Comparison of ENCODE assay signal across 15 cellular contexts in genomic region chr11:79418241-79418640, GRCh38. TPM values are rescaled to one million over a fixed set of nuclear protein-coding genes. Genes with fewer than 3 reads are reported as not detected.
DNase-seq lines count a peak whose midpoint lies in the region; FAIRE-seq and TF ChIP-seq lines count a peak whose summit lies in the region.
"Had no signal": no experiment of that assay in that cellular context is flagged by ENCODE, and none has a peak within 500 bp of the region (broad histone marks: within the 10 kb centered on the region; RNA-seq: fewer than 3 reads in every experiment).

No MANE protein-coding gene starts in this region.

- BruUV-seq in PC-9 (replicated peaks; lab: Mats Ljungman, UMichigan): no TSS peak

- no peak overlapping the region for H3K4me3 Mint-ChIP-seq in HFFc6
- H3K4me3 Mint-ChIP-seq in endodermal cell: no peak overlapping the region
- H3K4me3 Mint-ChIP-seq in activated CD4-positive, alpha-beta T cell treated with anti-CD3 and anti-CD28 coated beads, Interleukin-2, amount 10 ng/mL, durations not matched to agents 24 days and 14 days: no peak overlapping the region
- H3K4me3 Mint-ChIP-seq: CD4-positive, CD25-positive, alpha-beta regulatory T cell had no signal

- DNase-seq in HFFc6: no peak
- DNase-seq in PC-9: no peak
- no peak for DNase-seq in endodermal cell
- no peak for DNase-seq in keratinocyte (ENCODE audit: low read depth, low spot score)
- no peak for DNase-seq in activated CD4-positive, alpha-beta T cell treated with anti-CD3 and anti-CD28 coated beads, Interleukin-2, amount 10 ng/mL, durations not matched to agents 24 days and 14 days
- DNase-seq in nucleus accumbens (lab: John Stamatoyannopoulos, UW): no peak
- DNase-seq in tibial artery: no peak
- DNase-seq in H54 (ENCODE audit: insufficient read length, low spot score): no peak
- DNase-seq: ACHN; CD4-positive, CD25-positive, alpha-beta regulatory T cell; DMS79 had no signal

- no peaks in the 10 kb centered on the region for H3K9me2 ChIP-seq in PC-9 (ENCODE audit: insufficient read depth)

- H3K79me2 ChIP-seq in PC-9 (ENCODE audit: low read depth): no peaks in the 10 kb centered on the region
- H3K79me2 ChIP-seq in keratinocyte (ENCODE audit: control insufficient read depth, insufficient read depth, low read length): peaks cover 46% of the 10 kb centered on the region

- H3K27ac Mint-ChIP-seq in HFFc6 (peak overlapping the region; percentile 83; the same call in 1 of the 2 replicates), endodermal cell (peak overlapping the region; percentile 18)
- no peak overlapping the region for H3K27ac Mint-ChIP-seq in activated CD4-positive, alpha-beta T cell treated with anti-CD3 and anti-CD28 coated beads, Interleukin-2, amount 10 ng/mL, durations not matched to agents 24 days and 14 days
- H3K27ac Mint-ChIP-seq: CD4-positive, CD25-positive, alpha-beta regulatory T cell had no signal

- H3K4me3 ChIP-seq in PC-9 (no peak overlapping the region), endodermal cell (ENCODE audit: low read length) (no peak overlapping the region), keratinocyte (ENCODE audit: control insufficient read depth in 2 of 3, extremely low read depth in 1 of 3, insufficient read depth in 2 of 3, low read depth in 1 of 3, low read length in 3 of 3) (no peak overlapping the region), tibial artery (no peak overlapping the region)
- H3K4me3 ChIP-seq: BLaER1 treated with 17β-estradiol and CSF1 and Interleukin-3, amounts not matched to agents 10 nM and 100 nM; GM12878 had no signal

- no peaks in the 10 kb centered on the region for H3K27me3 ChIP-seq in PC-9 (ENCODE audit: insufficient read depth, low read depth)
- no peaks in the 10 kb centered on the region for H3K27me3 ChIP-seq in endodermal cell (ENCODE audit: control insufficient read depth, insufficient read depth, low read length, poor library complexity, severe bottlenecking)
- no peaks in the 10 kb centered on the region for H3K27me3 ChIP-seq in keratinocyte (ENCODE audit: control insufficient read depth, extremely low read depth, insufficient read depth, low read length)
- H3K27me3 ChIP-seq in tibial artery: no peaks in the 10 kb centered on the region

- H2AFZ ChIP-seq in PC-9 (no peak overlapping the region), keratinocyte (ENCODE audit: control insufficient read depth, low read length) (no peak overlapping the region)

- H3K9me3 ChIP-seq in PC-9 (ENCODE audit: insufficient read depth, low read depth) (no peaks in the 10 kb centered on the region), endodermal cell (ENCODE audit: control insufficient read depth, low read length) (peaks cover 15% of the 10 kb centered on the region), keratinocyte (ENCODE audit: control insufficient read depth, low read depth, low read length) (no peaks in the 10 kb centered on the region), tibial artery (no peaks in the 10 kb centered on the region)

- H3K9ac ChIP-seq in endodermal cell (ENCODE audit: extremely low read depth, low read length, poor library complexity, severe bottlenecking) (no peak overlapping the region), keratinocyte (ENCODE audit: control insufficient read depth, extremely low read depth, insufficient read depth, low read length) (peak overlapping the region; percentile 42)
- H3K9ac ChIP-seq: BLaER1 treated with 17β-estradiol and CSF1 and Interleukin-3, amounts not matched to agents 10 nM and 100 nM had no signal

- peaks cover 17% of the 10 kb centered on the region for H3K36me3 Mint-ChIP-seq in HFFc6 (ENCODE audit: low read depth)
- peaks cover 30% of the 10 kb centered on the region for H3K36me3 Mint-ChIP-seq in endodermal cell (ENCODE audit: low read depth)
- no peaks in the 10 kb centered on the region for H3K36me3 Mint-ChIP-seq in activated CD4-positive, alpha-beta T cell treated with anti-CD3 and anti-CD28 coated beads, Interleukin-2, amount 10 ng/mL, durations not matched to agents 24 days and 14 days (ENCODE audit: low read depth)
- H3K36me3 Mint-ChIP-seq: CD4-positive, CD25-positive, alpha-beta regulatory T cell had no signal

- WGBS in endodermal cell (ENCODE audit: insufficient coverage in 1 of 2, insufficient read length in 1 of 2), 2 experiments: 40 to 91% methylated on average over 1 of the region's 1 CpG

- intact Hi-C loops in PC-9 (cut with micrococcal nuclease; ENCODE audit: unreplicated experiment) (no loop called here), tibial artery (cut with DNase I; ENCODE audit: low total_unique reads) (no loop called here)
- intact Hi-C loops in activated CD4-positive, alpha-beta T cell treated with anti-CD3 and anti-CD28 coated beads, Interleukin-2, amount 10 ng/mL, durations not matched to agents 24 days and 14 days (cut with micrococcal nuclease): no loop called here

- H3K27ac ChIP-seq in PC-9: peak overlapping the region; percentile 71
- no peak overlapping the region for H3K27ac ChIP-seq in endodermal cell (ENCODE audit: low read depth, low read length)
- peak overlapping the region; percentile 94 for H3K27ac ChIP-seq in keratinocyte (ENCODE audit: control insufficient read depth, insufficient read depth, low read length)
- H3K27ac ChIP-seq in tibial artery: no peak overlapping the region
- H3K27ac ChIP-seq: BLaER1 treated with 17β-estradiol and CSF1 and Interleukin-3, amounts not matched to agents 10 nM and 100 nM; HL-60 had no signal

- H4K20me1 ChIP-seq in PC-9 (ENCODE audit: insufficient read depth) (no peaks in the 10 kb centered on the region), keratinocyte (ENCODE audit: control insufficient read depth, extremely low read depth, insufficient read depth, low read length) (no peaks in the 10 kb centered on the region)

- no peaks in the 10 kb centered on the region for H3K9me3 Mint-ChIP-seq in HFFc6
- H3K9me3 Mint-ChIP-seq in endodermal cell: peaks cover 12% of the 10 kb centered on the region
- no peaks in the 10 kb centered on the region for H3K9me3 Mint-ChIP-seq in activated CD4-positive, alpha-beta T cell treated with anti-CD3 and anti-CD28 coated beads, Interleukin-2, amount 10 ng/mL, durations not matched to agents 24 days and 14 days

- dilution Hi-C loops in keratinocyte (cut with MboI; ENCODE audit: extremely low pct_ligation_motif_present, low sequenced_read_pairs): no loop called here

- POLR2A ChIA-PET in PC-9 (lab: Charles Lee; ENCODE audit: unreplicated experiment): no interaction called here

- peak; percentile 85 for FAIRE-seq in keratinocyte (lab: Jason Lieb, UNC)
- no peak for FAIRE-seq in H54 (lab: Jason Lieb, UNC)
- FAIRE-seq: GM12878, GM18507 had no signal

- H3K36me3 ChIP-seq in PC-9 (ENCODE audit: low read depth) (no peaks in the 10 kb centered on the region), endodermal cell (ENCODE audit: control insufficient read depth, insufficient read depth, low read length) (peaks cover 22% of the 10 kb centered on the region), keratinocyte (ENCODE audit: control insufficient read depth in 2 of 2, extremely low read depth in 1 of 2, insufficient read depth in 2 of 2, low read length in 2 of 2) (no peaks in the 10 kb centered on the region), tibial artery (no peaks in the 10 kb centered on the region)

- H3K4me1 ChIP-seq in PC-9 (replicated peaks; ENCODE audit: insufficient read depth) (peaks cover 39% of the 10 kb centered on the region), endodermal cell (ENCODE audit: control insufficient read depth, insufficient read depth, low read length) (peaks cover 8% of the 10 kb centered on the region), keratinocyte (ENCODE audit: control insufficient read depth, extremely low read depth, insufficient read depth, low read length) (peaks cover 76% of the 10 kb centered on the region), tibial artery (peaks cover 0 to 34% (median 23%) of the 10 kb centered on the region in 4 donors)

- H3K27me3 Mint-ChIP-seq in HFFc6 (ENCODE audit: insufficient read depth) (no peaks in the 10 kb centered on the region), endodermal cell (ENCODE audit: insufficient read depth) (no peaks in the 10 kb centered on the region)
- no peaks in the 10 kb centered on the region for H3K27me3 Mint-ChIP-seq in activated CD4-positive, alpha-beta T cell treated with anti-CD3 and anti-CD28 coated beads, Interleukin-2, amount 10 ng/mL, durations not matched to agents 24 days and 14 days
- H3K27me3 Mint-ChIP-seq: CD4-positive, CD25-positive, alpha-beta regulatory T cell had no signal

- H3K9me1 ChIP-seq in keratinocyte (ENCODE audit: control insufficient read depth, extremely low read depth, insufficient read depth, low read length): no peaks in the 10 kb centered on the region

- no peak for TF ChIP-seq POLR2A in H54 (IDR thresholded peaks at IDR 0.05; ENCODE audit: low read depth, low read length)

- H3K4me1 Mint-ChIP-seq in HFFc6 (ENCODE audit: low read depth) (peaks cover 94% of the 10 kb centered on the region), endodermal cell (peaks cover 57% of the 10 kb centered on the region)
- no peaks in the 10 kb centered on the region for H3K4me1 Mint-ChIP-seq in activated CD4-positive, alpha-beta T cell treated with anti-CD3 and anti-CD28 coated beads, Interleukin-2, amount 10 ng/mL, durations not matched to agents 24 days and 14 days
- H3K4me1 Mint-ChIP-seq: CD4-positive, CD25-positive, alpha-beta regulatory T cell had no signal

- TF ChIP-seq CTCF in HFFc6 (IDR thresholded peaks at IDR 0.05) (no peak), PC-9 (conservative IDR thresholded peaks at IDR 0.05) (no peak), endodermal cell (conservative IDR thresholded peaks at IDR 0.05) (no peak), keratinocyte (optimal IDR thresholded peaks at IDR 0.05 in 1 of 3, IDR thresholded peaks at IDR 0.05 in 1 of 3, conservative IDR thresholded peaks at IDR 0.05 in 1 of 3; ENCODE audit: extremely low read depth in 1 of 3, insufficient read depth in 2 of 3, low read length in 3 of 3) (no peak), tibial artery (IDR thresholded peaks at IDR 0.05) (no peak)

- CTCF ChIA-PET in PC-9 (lab: Charles Lee): no interaction called here

- H3F3A ChIP-seq in PC-9 (ENCODE audit: insufficient read depth, low read depth): peaks cover 5% of the 10 kb centered on the region; the same call in 1 of the 2 replicates

- H3K4me2 ChIP-seq in PC-9 (0 out of 2 replicates have a peak overlapping the region, but pooled peaks have one; percentile 30), keratinocyte (ENCODE audit: control insufficient read depth, extremely low read depth, insufficient read depth, low read depth, low read length) (peak overlapping the region; percentile 52)
- H3K4me2 ChIP-seq: BLaER1 treated with 17β-estradiol and CSF1 and Interleukin-3, amounts not matched to agents 10 nM and 100 nM had no signal

RNA-seq across cellular contexts. Expression of gene TENM4, which starts 22.6 kb away (rescaled TPM):
- 10 to 100 TPM; 20.9 to 45.5 (median 26.5) TPM for total RNA-seq in HFFc6 (2021; fragmentation: NEBNext Ultra II Directional; extraction: Animal tissue kit (Norgen Biotek cat#: 25700))
- total RNA-seq in PC-9 (2021) (0.25 TPM in 1 of 2 replicates, not detected in the other), endodermal cell (100 to 1,000 TPM in 1 of 2 donors, 10 to 100 TPM in 1; 68.2 to 130 TPM)
- 23.1 TPM for polyA plus RNA-seq in endodermal cell (2013, experiment 1 of 2)
- polyA plus RNA-seq in endodermal cell (2013, experiment 2 of 2): 21.2 TPM
- 3.5 to 11.3 TPM (median 5.4 TPM) in 3 replicates for polyA plus RNA-seq in keratinocyte
- polyA plus RNA-seq in keratinocyte (2011; ENCODE audit: low read depth): 5.2 TPM
- polyA plus RNA-seq in keratinocyte (2011; cell fraction: cytosol; rRNA removed): 1.9 and 3.5 TPM in 2 replicates
- polyA plus RNA-seq in keratinocyte (2011; cell fraction: nucleus; rRNA removed): 25.7 and 30.6 TPM in 2 replicates
- 3.7 and 13.5 TPM in 2 replicates for polyA plus RNA-seq in keratinocyte (2012; ENCODE audit: low replicate concordance)
- 20.5 to 79.6 TPM (median 25.8 TPM) in 3 replicates for polyA minus RNA-seq in keratinocyte
- polyA minus RNA-seq in keratinocyte (2011; cell fraction: cytosol; rRNA and poly(A)+ RNA removed): 15.0 TPM
- 104 and 127 TPM in 2 replicates for polyA minus RNA-seq in keratinocyte (2011; cell fraction: nucleus; rRNA and poly(A)+ RNA removed)
- total RNA-seq in activated CD4-positive, alpha-beta T cell treated with anti-CD3 and anti-CD28 coated beads, Interleukin-2, amount 10 ng/mL, durations not matched to agents 24 days and 14 days: not detected in 2 replicates
- total RNA-seq: CD4-positive, CD25-positive, alpha-beta regulatory T cell had no signal

Comparison
In these comparisons a context has a peak if more than half of its experiments do, and no peak if none do; other contexts are left out.
1. H3K27ac ChIP-seq: peak in PC-9 (single experiment) and keratinocyte (single experiment); none in endodermal cell (single experiment) and tibial artery (0 of 2).
2. RNA of gene TENM4, which starts 22.6 kb away (total RNA-seq): 68.2 to 130 TPM in endodermal cell and 20.9 to 45.5 TPM in HFFc6; not detected in activated CD4-positive, alpha-beta T cell treated with anti-CD3 and anti-CD28 coated beads, Interleukin-2, amount 10 ng/mL, durations not matched to agents 24 days and 14 days and 0.25 TPM in PC-9; every median in the first group is over 10 times any median in the second.